Comparison of ENCODE assay signal across 22 cellular contexts in genomic region chr2:172571245-172571644, GRCh38.
"Had no signal": no experiment of that assay in that cellular context is flagged by ENCODE, and none has a peak within 500 bp of the region (broad histone marks: within the 10 kb centered on the region; RNA-seq: fewer than 3 reads in every experiment).

No MANE protein-coding gene starts in this region.

- H3K9ac ChIP-seq: SK-N-SH had no signal

- H3K27me3 ChIP-seq: MG63 had no signal

- H3K27ac ChIP-seq: RWPE1 had no signal

- DNase-seq: IMR-90; Karpas-422; KG1; MG63; NCI-H1092; NCI-H1105 treated with DMSO at 0.1 percent for 48 hours; NCI-H1417 treated with DMSO at 0.1 percent for 48 hours; NCI-H1694; NCI-H187 treated with DMSO at 0.1 percent for 48 hours; NCI-H2029 treated with DMSO at 0.1 percent for 48 hours; NCI-H2171 treated with DMSO at 0.1 percent for 48 hours; NCI-H446; NCI-H510A; NCI-H524 treated with DMSO at 0.1 percent for 48 hours; NK-92 treated with Interleukin-12 subunit alpha and Interleukin-12 subunit beta, amount 100 ng/mL, for 24 hours; PC-3; SHP77; SK-N-SH; SW 1271; T-cell had no signal

- H3K4me2 ChIP-seq: SK-N-SH had no signal

- H3K4me3 ChIP-seq: MG63 had no signal

- ATAC-seq: Panc1, PC-3, T-cell had no signal
